Comparison of ENCODE assay signal across 28 cellular contexts in the genomic region with DNA sequence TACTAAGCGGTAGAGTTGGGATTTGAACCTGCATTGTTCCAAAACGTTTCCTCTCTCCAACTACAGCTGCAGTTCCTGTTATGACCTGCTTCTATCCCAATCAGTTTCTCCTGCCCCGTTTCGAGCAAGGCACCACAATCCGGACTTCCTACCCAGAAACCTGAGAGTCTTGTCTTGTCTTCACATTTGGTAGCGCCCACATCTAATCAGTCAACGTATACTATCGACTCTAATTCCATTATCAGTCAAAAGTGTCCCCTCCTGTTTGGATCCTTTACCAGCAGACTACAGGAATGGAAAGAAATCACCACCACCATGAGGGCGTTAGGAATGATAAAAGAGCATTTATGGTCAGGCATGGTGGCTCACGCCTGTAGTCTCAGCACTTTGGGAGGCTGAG.
"Had no signal": no experiment of that assay in that cellular context is flagged by ENCODE, and none has a peak within 500 bp of the region (broad histone marks: within the 10 kb centered on the region; RNA-seq: fewer than 3 reads in every experiment).

No MANE protein-coding gene starts in this region.

- H3K4me1 ChIP-seq: parathyroid adenoma, psoas muscle, right lobe of liver, sigmoid colon, stomach, tibial nerve, uterus had no signal

- H3K9me3 ChIP-seq: right lobe of liver, thoracic aorta, thyroid gland, upper lobe of right lung, uterus had no signal

- H3K27ac Mint-ChIP-seq: natural killer cell; neural progenitor cell; progenitor cell of endocrine pancreas; stimulated activated effector memory CD8-positive, alpha-beta T cell treated with anti-CD3 and anti-CD28 coated beads, Interleukin-12 subunit alpha, Interleukin-12 subunit beta, amount 100 ng/mL, for 72 hours; stimulated activated naive B cell treated with anti-CD40 and anti-IgM and Interleukin-4, amounts not matched to agents 10 μg/mL and 1 μg/mL and 100 μg/mL, for 72 hours; stimulated activated naive CD8-positive, alpha-beta T cell treated with anti-CD3 and anti-CD28 coated beads, Interleukin-15, Interleukin-2, amounts not matched to agents 100 ng/mL and 50 ng/mL, for 24 hours; type B pancreatic cell had no signal

- H3K36me3 Mint-ChIP-seq: natural killer cell; neural progenitor cell; stimulated activated effector memory CD8-positive, alpha-beta T cell treated with anti-CD3 and anti-CD28 coated beads, Interleukin-12 subunit alpha, Interleukin-12 subunit beta, amount 100 ng/mL, for 72 hours; type B pancreatic cell had no signal

- ATAC-seq: natural killer cell; psoas muscle; right cardiac atrium; right lobe of liver; stimulated activated effector memory CD8-positive, alpha-beta T cell treated with anti-CD3 and anti-CD28 coated beads, Interleukin-12 subunit alpha, Interleukin-12 subunit beta, amount 100 ng/mL, for 72 hours; stimulated activated naive B cell treated with anti-CD40 and anti-IgM and Interleukin-4, amounts not matched to agents 10 μg/mL and 1 μg/mL and 100 μg/mL, for 72 hours; upper lobe of right lung had no signal

- DNase-seq: natural killer cell; occipital lobe; ovary; posterior cingulate gyrus; psoas muscle; right cardiac atrium; right lobe of liver; sigmoid colon; small intestine; stimulated activated CD4-positive, alpha-beta T cell treated with anti-CD3 and anti-CD28 coated beads, Interleukin-15, amount 100 ng/mL, for 24 hours; stimulated activated CD4-positive, alpha-beta T cell treated with anti-CD3 and anti-CD28 coated beads, Interleukin-2, amount 100 ng/mL, for 24 hours; stimulated activated CD4-positive, alpha-beta T cell treated with anti-CD3 and anti-CD28 coated beads, Interleukin-2, amount 100 ng/mL, for 48 hours; stimulated activated CD4-positive, alpha-beta T cell treated with anti-CD3 and anti-CD28 coated beads, Interleukin-4, amount 100 ng/mL, for 24 hours; stimulated activated naive B cell treated with anti-CD40 and anti-IgM and Interleukin-4, amounts not matched to agents 10 μg/mL and 1 μg/mL and 100 μg/mL, for 72 hours; stimulated activated naive CD4-positive, alpha-beta T cell treated with Interleukin-2 at 50 U/mL for 16 hours; stomach; thyroid gland; upper lobe of right lung; uterus had no signal

- H3K4me1 Mint-ChIP-seq: natural killer cell had no signal

- H3K36me3 ChIP-seq: neural progenitor cell, ovary, right lobe of liver, sigmoid colon, stomach, thoracic aorta, thyroid gland, tibial nerve, upper lobe of right lung, uterus had no signal

- H3K4me3 Mint-ChIP-seq: natural killer cell; nephron; neural progenitor cell; stimulated activated effector memory CD8-positive, alpha-beta T cell treated with anti-CD3 and anti-CD28 coated beads, Interleukin-12 subunit alpha, Interleukin-12 subunit beta, amount 100 ng/mL, for 72 hours; stimulated activated naive B cell treated with anti-CD40 and anti-IgM and Interleukin-4, amounts not matched to agents 10 μg/mL and 1 μg/mL and 100 μg/mL, for 72 hours; stimulated activated naive CD8-positive, alpha-beta T cell treated with anti-CD3 and anti-CD28 coated beads, Interleukin-15, Interleukin-2, amounts not matched to agents 100 ng/mL and 50 ng/mL, for 24 hours; type B pancreatic cell had no signal

- H3K4me3 ChIP-seq: neural progenitor cell, ovary, psoas muscle, right lobe of liver, sigmoid colon, stomach, thoracic aorta, thyroid gland, tibial nerve, upper lobe of right lung, uterus had no signal

- H3K9me3 Mint-ChIP-seq: natural killer cell had no signal
